Comparison of ENCODE assay signal across 30 cellular contexts in genomic region chr1:154987326-154987725, GRCh38. TPM values are rescaled to one million over a fixed set of nuclear protein-coding genes. Genes with fewer than 3 reads are reported as not detected.
DNase-seq lines count a peak whose midpoint lies in the region; ATAC-seq and TF ChIP-seq lines count a peak whose summit lies in the region.
"Had no signal": no experiment of that assay in that cellular context is flagged by ENCODE, and none has a peak within 500 bp of the region (broad histone marks: within the 10 kb centered on the region; RNA-seq: fewer than 3 reads in every experiment).

No MANE protein-coding gene starts in this region.

- intact Hi-C loops in sigmoid colon (cut with DNase I) = no loop called here

- no peaks in the 10 kb centered on the region for H3K27me3 ChIP-seq in sigmoid colon
- H3K27me3 ChIP-seq: ascending aorta, cardiac muscle cell, SJSA1, tibial nerve had no signal

- in situ Hi-C loops in ACHN (cut with HindIII; ENCODE audit: low pct_ligation_motif_present, low pct_unique_long_range_greater_than_20kb, low sequenced_read_pairs) = no loop called here

- CTCF ChIA-PET in WTC11 (lab: Charles Lee) = interaction anchor here (2.6 kb wide), 1 partner anchor 12 kb away, joined by 12 read pairs; no protein-coding TSS in a partner anchor

- no peak overlapping the region for H3K4me3 Mint-ChIP-seq in WTC11
- H3K4me3 Mint-ChIP-seq: activated CD4-positive, alpha-beta T cell treated with anti-CD3 and anti-CD28 coated beads, Interleukin-2, amount 10 ng/mL, durations not matched to agents 24 days and 14 days; activated naive CD8-positive, alpha-beta T cell treated with anti-CD3 and anti-CD28 coated beads for 36 hours; CD8-positive, alpha-beta memory T cell; effector memory CD8-positive, alpha-beta T cell; GM23338; mesothelial cell of epicardium had no signal

- 61 to 86% methylated on average over 6 of the region's 6 CpGs for WGBS in sigmoid colon, 2 donors

- H3K4me1 Mint-ChIP-seq in WTC11 = peaks cover 7% of the 10 kb centered on the region

- no peaks in the 10 kb centered on the region for H3K9me3 ChIP-seq in sigmoid colon
- H3K9me3 ChIP-seq: ascending aorta, left ventricle myocardium inferior, prostate gland, SJSA1, tibial nerve had no signal

- ATAC-seq in WTC11 (no peak), GM21423 (IDR thresholded peaks at IDR 0.05; ENCODE audit: unreplicated experiment) (no peak), GM21717 (IDR thresholded peaks at IDR 0.05; ENCODE audit: unreplicated experiment) (no peak)
- ATAC-seq: effector memory CD8-positive, alpha-beta T cell; GM23338 had no signal

- POLR2A ChIA-PET in WTC11 (lab: Charles Lee) = interaction anchor here (0.7 to 1.3 kb wide), 2 partner anchors 14 to 16 kb away, joined by 3 to 4 read pairs; partner anchors contain the start of gene SHC1

- DNase-seq in WTC11 (ENCODE audit: low spot score) (no peak), iris pigment epithelial cell (ENCODE audit: low read depth) (peak; percentile 57), sigmoid colon (peak; percentile 65), ACHN (no peak)
- DNase-seq: activated naive CD8-positive, alpha-beta T cell treated with anti-CD3 and anti-CD28 coated beads for 36 hours; effector memory CD8-positive, alpha-beta T cell; foreskin fibroblast; head of caudate nucleus; islet precursor cell; left ventricle myocardium inferior; NCI-H146; NCI-H2107; stimulated activated CD4-positive, alpha-beta T cell treated with anti-CD3 and anti-CD28 coated beads, Interleukin-4, amount 100 ng/mL, for 24 hours had no signal

- peaks cover 0 to 20% (median 17%) of the 10 kb centered on the region in 4 donors for H3K4me1 ChIP-seq in sigmoid colon

- peaks cover 26% of the 10 kb centered on the region for H3K36me3 Mint-ChIP-seq in WTC11

- TF ChIP-seq EP300 in sigmoid colon (IDR thresholded peaks at IDR 0.05) = no peak

- H3K4me3 ChIP-seq in sigmoid colon = no peak overlapping the region
- H3K4me3 ChIP-seq: ascending aorta, cardiac muscle cell, GM23338, left ventricle myocardium inferior, prostate gland, SJSA1, tibial nerve had no signal

- H3K27ac Mint-ChIP-seq in WTC11 = no peak overlapping the region
- H3K27ac Mint-ChIP-seq: activated CD4-positive, alpha-beta T cell treated with anti-CD3 and anti-CD28 coated beads, Interleukin-2, amount 10 ng/mL, durations not matched to agents 24 days and 14 days; activated naive CD8-positive, alpha-beta T cell treated with anti-CD3 and anti-CD28 coated beads for 36 hours; CD8-positive, alpha-beta memory T cell; effector memory CD8-positive, alpha-beta T cell; GM23338; IgD-negative memory B cell; mesothelial cell of epicardium had no signal

- H3K36me3 ChIP-seq in sigmoid colon = peaks cover 14 to 48% (median 21%) of the 10 kb centered on the region in 4 donors

- H3K27ac ChIP-seq in sigmoid colon = no peak overlapping the region
- H3K27ac ChIP-seq: ascending aorta, cardiac muscle cell, left ventricle myocardium inferior, prostate gland, SJSA1, tibial nerve had no signal

- H3K27me3 Mint-ChIP-seq in WTC11 (ENCODE audit: low read depth) = no peaks in the 10 kb centered on the region
- H3K27me3 Mint-ChIP-seq: activated CD4-positive, alpha-beta T cell treated with anti-CD3 and anti-CD28 coated beads, Interleukin-2, amount 10 ng/mL, durations not matched to agents 24 days and 14 days; activated naive CD8-positive, alpha-beta T cell treated with anti-CD3 and anti-CD28 coated beads for 36 hours; CD8-positive, alpha-beta memory T cell; effector memory CD8-positive, alpha-beta T cell; IgD-negative memory B cell had no signal

- no peak for TF ChIP-seq POLR2A in sigmoid colon (IDR thresholded peaks at IDR 0.05)

- TF ChIP-seq CTCF in WTC11 (IDR thresholded peaks at IDR 0.05) (no peak), sigmoid colon (IDR thresholded peaks at IDR 0.05) (no peak)

- H3K9me3 Mint-ChIP-seq in WTC11 = no peaks in the 10 kb centered on the region
- H3K9me3 Mint-ChIP-seq: activated CD4-positive, alpha-beta T cell treated with anti-CD3 and anti-CD28 coated beads, Interleukin-2, amount 10 ng/mL, durations not matched to agents 24 days and 14 days; activated naive CD8-positive, alpha-beta T cell treated with anti-CD3 and anti-CD28 coated beads for 36 hours; CD8-positive, alpha-beta memory T cell; effector memory CD8-positive, alpha-beta T cell; GM23338; IgD-negative memory B cell; mesothelial cell of epicardium had no signal

TF ChIP-seq in WTC11, 78 proteins besides CTCF, POLR2A, EP300 and RAD21:
- no peak for TF ChIP-seq ZNF416 (CRISPR knock-in tag; IDR thresholded peaks at IDR 0.05)
- TF ChIP-seq GABPB1 (CRISPR knock-in tag; IDR thresholded peaks at IDR 0.05) = 0 out of 2 replicates have a peak, but pooled peaks have one; percentile 32
- no peak for TF ChIP-seq ZNF532 (CRISPR knock-in tag; IDR thresholded peaks at IDR 0.05; ENCODE audit: borderline replicate concordance)
- no peak for TF ChIP-seq KAT7 (CRISPR knock-in tag; IDR thresholded peaks at IDR 0.05; ENCODE audit: borderline replicate concordance)
- no peak for TF ChIP-seq ELF4 (CRISPR knock-in tag; IDR thresholded peaks at IDR 0.05; ENCODE audit: low read depth)
- TF ChIP-seq ZMAT4 (CRISPR knock-in tag; IDR thresholded peaks at IDR 0.05) = no peak
TF ChIP-seq in WTC11: peak in this region for 1.

RNA-seq across cellular contexts. Expression of gene FLAD1, which starts 4.2 kb away (rescaled TPM):
- 71.1 to 88.3 TPM (median 71.2 TPM) in 3 replicates for total RNA-seq in WTC11 (2021)
- 10 to 100 TPM; 17.5 to 22.8 (median 18.5) TPM for total RNA-seq in sigmoid colon
- polyA plus RNA-seq in sigmoid colon = 10 to 100 TPM; 24.6 to 36.5 (median 27.7) TPM

RNA-seq across cellular contexts. Expression of gene LENEP, which starts 6.1 kb away (rescaled TPM):
- 0.48 to 1.2 TPM in 2 of 3 replicates, not detected in the other for total RNA-seq in WTC11 (2021)
- not detected for total RNA-seq in sigmoid colon
- polyA plus RNA-seq in sigmoid colon = under 1 TPM in 1 of 3 donors, not detected in 2; 0.39 TPM
- total RNA-seq: ascending aorta, cardiac muscle cell, Daoy, epithelial cell of proximal tubule, left ventricle myocardium inferior, prostate gland, RPMI7951, SJSA1 had no signal
- polyA plus RNA-seq: AG04450; BJ; CD8-positive, alpha-beta memory T cell; GM23338; IgD-negative memory B cell had no signal

RNA-seq across cellular contexts. Expression of gene CKS1B, which starts 12.8 kb away (rescaled TPM):
- 258 to 301 TPM (median 278 TPM) in 3 replicates for total RNA-seq in WTC11 (2021)
- 10 to 100 TPM; 10.2 to 35.7 (median 25.7) TPM for total RNA-seq in sigmoid colon
- polyA plus RNA-seq in sigmoid colon = 100 to 1,000 TPM in 1 of 3 donors, 10 to 100 TPM in 2; 73.3 to 104 (median 95.5) TPM

RNA-seq across cellular contexts. Expression of gene ZBTB7B, which starts 15.3 kb away (rescaled TPM):
- total RNA-seq in WTC11 (2021) = 29.8 to 32.1 TPM (median 31.5 TPM) in 3 replicates
- 10 to 100 TPM; 24.4 to 35.3 (median 29.5) TPM for total RNA-seq in sigmoid colon
- 100 to 1,000 TPM in 2 of 3 donors, 10 to 100 TPM in 1; 71.5 to 342 (median 141) TPM for polyA plus RNA-seq in sigmoid colon

RNA-seq across cellular contexts. Expression of gene SHC1, which starts 16.8 kb away (rescaled TPM):
- 180 to 199 TPM (median 180 TPM) in 3 replicates for total RNA-seq in WTC11 (2021)
- 10 to 100 TPM; 49.2 to 80.4 (median 57.0) TPM for total RNA-seq in sigmoid colon
- polyA plus RNA-seq in sigmoid colon = 10 to 100 TPM; 58.5 to 75.2 (median 63.1) TPM

Comparison
In these comparisons a context has a peak if more than half of its experiments do, and no peak if none do; other contexts are left out.
1. DNase-seq: peak in iris pigment epithelial cell (single experiment) and sigmoid colon (single experiment); none in WTC11 (single experiment) and ACHN (single experiment).